In genomic region chr16:19960183-19960582, GRCh38 we compare ENCODE assay signal across 36 cellular contexts.
"Had no signal": no experiment of that assay in that cellular context is flagged by ENCODE, and none has a peak within 500 bp of the region (broad histone marks: within the 10 kb centered on the region; RNA-seq: fewer than 3 reads in every experiment).

No MANE protein-coding gene starts in this region.

- H3K36me3 Mint-ChIP-seq: activated CD4-positive, alpha-beta memory T cell treated with anti-CD3 and anti-CD28 coated beads for 36 hours; activated CD8-positive, alpha-beta memory T cell treated with anti-CD3 and anti-CD28 coated beads, Interleukin-2, amount 10 ng/mL, durations not matched to agents 7 days and 5 days; activated naive CD4-positive, alpha-beta T cell treated with anti-CD3 and anti-CD28 coated beads, Interleukin-2, amount 50 U/mL, for 24 hours; activated naive CD8-positive, alpha-beta T cell treated with anti-CD3 and anti-CD28 coated beads for 36 hours had no signal

- ATAC-seq: activated CD4-positive, alpha-beta T cell treated with anti-CD3 and anti-CD28 coated beads for 36 hours; activated CD8-positive, alpha-beta memory T cell treated with anti-CD3 and anti-CD28 coated beads, Interleukin-2, amount 10 ng/mL, durations not matched to agents 7 days and 5 days; activated CD8-positive, alpha-beta T cell treated with anti-CD3 and anti-CD28 coated beads, Interleukin-2, amount 10 ng/mL, durations not matched to agents 7 days and 5 days; activated naive CD8-positive, alpha-beta T cell treated with anti-CD3 and anti-CD28 coated beads, Interleukin-2, amount 50 U/mL, for 24 hours; body of pancreas; gastroesophageal sphincter; T-helper 17 cell had no signal

- H3K9me3 Mint-ChIP-seq: activated CD4-positive, alpha-beta memory T cell treated with anti-CD3 and anti-CD28 coated beads for 36 hours; activated CD4-positive, alpha-beta T cell treated with anti-CD3 and anti-CD28 coated beads, Interleukin-2, amount 10 ng/mL, durations not matched to agents 24 days and 14 days; activated naive CD4-positive, alpha-beta T cell treated with anti-CD3 and anti-CD28 coated beads, Interleukin-2, amount 50 U/mL, for 24 hours; activated naive CD8-positive, alpha-beta T cell treated with anti-CD3 and anti-CD28 coated beads for 36 hours; activated naive CD8-positive, alpha-beta T cell treated with anti-CD3 and anti-CD28 coated beads, Interleukin-2, amount 50 U/mL, for 24 hours; activated T-helper 1 cell treated with anti-CD3 and anti-CD28 coated beads, Interleukin-12 subunit alpha, Interleukin-12 subunit beta, Interleukin-2, Interleukin-4 antibody, amounts not matched to agents 30 ng/mL and 10 ng/mL and 1 ng/mL, durations not matched to agents 14 hours and 24 hours and 36 hours; activated T-helper 2 cell treated with anti-CD3 and anti-CD28 coated beads, Interferon-gamma antibody, Interleukin-2, Interleukin-4, amounts not matched to agents 10 μg/mL and 5 μg/mL and 100 μg/mL, durations not matched to agents 14 hours and 24 hours and 36 hours; T-helper 2 cell treated with Interferon-gamma antibody and Interleukin-4, amounts not matched to agents 5 μg/mL and 100 μg/mL, for 36 hours had no signal

- H3K4me1 Mint-ChIP-seq: activated B cell treated with CpG ODN at 0.5 μM for 24 hours; activated CD4-positive, alpha-beta T cell treated with anti-CD3 and anti-CD28 coated beads for 36 hours; activated CD4-positive, alpha-beta T cell treated with anti-CD3 and anti-CD28 coated beads, Interleukin-2, amount 10 ng/mL, durations not matched to agents 24 days and 14 days; activated CD8-positive, alpha-beta memory T cell treated with anti-CD3 and anti-CD28 coated beads, Interleukin-2, amount 10 ng/mL, durations not matched to agents 7 days and 5 days; activated naive CD4-positive, alpha-beta T cell treated with anti-CD3 and anti-CD28 coated beads, Interleukin-2, amount 50 U/mL, for 24 hours; activated naive CD8-positive, alpha-beta T cell treated with anti-CD3 and anti-CD28 coated beads for 36 hours; activated naive CD8-positive, alpha-beta T cell treated with anti-CD3 and anti-CD28 coated beads, Interleukin-2, amount 50 U/mL, for 24 hours; T-helper 17 cell had no signal

- H3K27me3 Mint-ChIP-seq: activated CD4-positive, alpha-beta T cell treated with anti-CD3 and anti-CD28 coated beads, Interleukin-2, amount 10 ng/mL, durations not matched to agents 24 days and 14 days; activated CD8-positive, alpha-beta memory T cell treated with anti-CD3 and anti-CD28 coated beads, Interleukin-2, amount 10 ng/mL, durations not matched to agents 7 days and 5 days; activated naive CD8-positive, alpha-beta T cell treated with anti-CD3 and anti-CD28 coated beads, Interleukin-2, amount 50 U/mL, for 24 hours had no signal

- H3K36me3 ChIP-seq: adrenal gland, esophagus squamous epithelium, gastroesophageal sphincter, WERI-Rb-1 had no signal

- H3K4me3 ChIP-seq: adrenal gland, body of pancreas, esophagus squamous epithelium, gastroesophageal sphincter had no signal

- H3K4me1 ChIP-seq: adrenal gland, body of pancreas, esophagus squamous epithelium, gastroesophageal sphincter had no signal

- H3K4me3 Mint-ChIP-seq: activated B cell treated with CpG ODN at 0.5 μM for 24 hours; activated CD4-positive, alpha-beta memory T cell treated with anti-CD3 and anti-CD28 coated beads for 36 hours; activated CD4-positive, alpha-beta T cell treated with anti-CD3 and anti-CD28 coated beads for 36 hours; activated CD4-positive, alpha-beta T cell treated with anti-CD3 and anti-CD28 coated beads, Interleukin-2, amount 10 ng/mL, durations not matched to agents 24 days and 14 days; activated CD8-positive, alpha-beta memory T cell treated with anti-CD3 and anti-CD28 coated beads, Interleukin-2, amount 10 ng/mL, durations not matched to agents 7 days and 5 days; activated CD8-positive, alpha-beta T cell treated with anti-CD3 and anti-CD28 coated beads, Interleukin-2, amount 10 ng/mL, durations not matched to agents 7 days and 5 days; activated naive CD4-positive, alpha-beta T cell treated with anti-CD3 and anti-CD28 coated beads for 36 hours; activated naive CD4-positive, alpha-beta T cell treated with anti-CD3 and anti-CD28 coated beads, Interleukin-2, amount 50 U/mL, for 24 hours; activated naive CD8-positive, alpha-beta T cell treated with anti-CD3 and anti-CD28 coated beads for 36 hours; activated naive CD8-positive, alpha-beta T cell treated with anti-CD3 and anti-CD28 coated beads, Interleukin-2, amount 50 U/mL, for 24 hours; activated T-helper 1 cell treated with anti-CD3 and anti-CD28 coated beads, Interleukin-12 subunit alpha, Interleukin-12 subunit beta, Interleukin-2, Interleukin-4 antibody, amounts not matched to agents 30 ng/mL and 10 ng/mL and 1 ng/mL, durations not matched to agents 14 hours and 24 hours and 36 hours; T-helper 17 cell; T-helper 2 cell treated with Interferon-gamma antibody and Interleukin-4, amounts not matched to agents 5 μg/mL and 100 μg/mL, for 36 hours had no signal

- H3K27me3 ChIP-seq: adrenal gland had no signal

- DNase-seq: activated B cell treated with CpG ODN at 0.5 μM for 24 hours; activated CD4-positive, alpha-beta memory T cell treated with anti-CD3 and anti-CD28 coated beads for 36 hours; activated CD4-positive, alpha-beta T cell treated with anti-CD3 and anti-CD28 coated beads for 36 hours; activated CD4-positive, alpha-beta T cell treated with anti-CD3 and anti-CD28 coated beads, Interleukin-2, amount 10 ng/mL, durations not matched to agents 24 days and 14 days; activated CD4-positive, CD25-positive, alpha-beta regulatory T cell treated with anti-CD3 and anti-CD28 coated beads, Interleukin-2, amount 50 U/mL, for 72 hours; activated CD8-positive, alpha-beta memory T cell treated with anti-CD3 and anti-CD28 coated beads, Interleukin-2, amount 10 ng/mL, durations not matched to agents 7 days and 5 days; activated CD8-positive, alpha-beta memory T cell treated with anti-CD3 and anti-CD28 coated beads, Interleukin-2, amount 50 U/mL, for 4 hours; activated CD8-positive, alpha-beta T cell treated with anti-CD3 and anti-CD28 coated beads, Interleukin-2, amount 10 ng/mL, durations not matched to agents 7 days and 5 days; activated effector memory CD4-positive, alpha-beta T cell treated with anti-CD3 and anti-CD28 coated beads, Interleukin-2, amount 50 U/mL, for 16 hours; activated naive CD4-positive, alpha-beta T cell treated with anti-CD3 and anti-CD28 coated beads for 36 hours; activated naive CD8-positive, alpha-beta T cell treated with anti-CD3 and anti-CD28 coated beads for 36 hours; activated naive CD8-positive, alpha-beta T cell treated with anti-CD3 and anti-CD28 coated beads, Interleukin-2, amount 50 U/mL, for 24 hours; activated T-cell treated with anti-CD3 and anti-CD28 coated beads, Interleukin-2, amount 50 U/mL, for 1 hour; activated T-cell treated with anti-CD3 and anti-CD28 coated beads, Interleukin-2, amount 50 U/mL, for 48 hours; adrenal gland; amygdala; aorta; body of pancreas; caudate nucleus; cortex of kidney; dermis blood vessel endothelial cell; effector CD8-positive, alpha-beta T cell; esophagus squamous epithelium; foreskin melanocyte; T-helper 17 cell; T1000; WERI-Rb-1 had no signal

- H3K27ac ChIP-seq: adrenal gland, body of pancreas, epithelial cell of prostate, esophagus squamous epithelium, gastroesophageal sphincter, WERI-Rb-1 had no signal

- H3K9me3 ChIP-seq: adrenal gland, body of pancreas, esophagus squamous epithelium, gastroesophageal sphincter had no signal

- FAIRE-seq: colon, endometrium, endothelial cell of umbilical vein had no signal

- H3K27ac Mint-ChIP-seq: activated B cell treated with CpG ODN at 0.5 μM for 24 hours; activated CD4-positive, alpha-beta memory T cell treated with anti-CD3 and anti-CD28 coated beads for 36 hours; activated CD4-positive, alpha-beta T cell treated with anti-CD3 and anti-CD28 coated beads for 36 hours; activated CD4-positive, alpha-beta T cell treated with anti-CD3 and anti-CD28 coated beads, Interleukin-2, amount 10 ng/mL, durations not matched to agents 24 days and 14 days; activated CD8-positive, alpha-beta memory T cell treated with anti-CD3 and anti-CD28 coated beads, Interleukin-2, amount 10 ng/mL, durations not matched to agents 7 days and 5 days; activated CD8-positive, alpha-beta T cell treated with anti-CD3 and anti-CD28 coated beads, Interleukin-2, amount 10 ng/mL, durations not matched to agents 7 days and 5 days; activated naive CD4-positive, alpha-beta T cell treated with anti-CD3 and anti-CD28 coated beads for 36 hours; activated naive CD4-positive, alpha-beta T cell treated with anti-CD3 and anti-CD28 coated beads, Interleukin-2, amount 50 U/mL, for 24 hours; activated naive CD8-positive, alpha-beta T cell treated with anti-CD3 and anti-CD28 coated beads for 36 hours; activated naive CD8-positive, alpha-beta T cell treated with anti-CD3 and anti-CD28 coated beads, Interleukin-2, amount 50 U/mL, for 24 hours; activated T-helper 1 cell treated with anti-CD3 and anti-CD28 coated beads, Interleukin-12 subunit alpha, Interleukin-12 subunit beta, Interleukin-2, Interleukin-4 antibody, amounts not matched to agents 30 ng/mL and 10 ng/mL and 1 ng/mL, durations not matched to agents 14 hours and 24 hours and 36 hours; activated T-helper 2 cell treated with anti-CD3 and anti-CD28 coated beads, Interferon-gamma antibody, Interleukin-2, Interleukin-4, amounts not matched to agents 10 μg/mL and 5 μg/mL and 100 μg/mL, durations not matched to agents 14 hours and 24 hours and 36 hours; T-helper 17 cell; T-helper 2 cell treated with Interferon-gamma antibody and Interleukin-4, amounts not matched to agents 5 μg/mL and 100 μg/mL, for 36 hours had no signal
